In genomic region chr1:115089443-115090340, GRCh38 we compare ENCODE assay signal across 8 cellular contexts. TPM values are rescaled to one million over a fixed set of nuclear protein-coding genes. Genes with fewer than 3 reads are reported as not detected.
A peak's percentile ranks its signal among the peaks of the same experiment; 100 is the strongest.
DNase-seq lines count a peak whose midpoint lies in the region; ATAC-seq and TF ChIP-seq lines count a peak whose summit lies in the region.

Gene TSPAN2, minus strand, starts transcription at chr1:115089503. Its CDS starts 71 bp downstream, at chr1:115089432.

- H3K27me3 Mint-ChIP-seq in activated T-cell treated with anti-CD3 and anti-CD28 coated beads, Interleukin-2, amount 50 U/mL, for 4 hours (ENCODE audit: low read depth): no peaks in the 10 kb centered on the region
- peaks cover 24% of the 10 kb centered on the region for H3K27me3 Mint-ChIP-seq in nephron progenitor cell (ENCODE audit: low read depth, poor library complexity)

- peak within 1 kb of the TSS; percentile 42 for H3K4me3 ChIP-seq in fibroblast of pulmonary artery (replicated peaks; ENCODE audit: low read depth, low read length)
- H3K4me3 ChIP-seq in testis: peak within 1 kb of the TSS; percentile 55 to 61

- in situ Hi-C loops in Caki2 (cut with HindIII; ENCODE audit: low pct_unique_long_range_greater_than_20kb, low sequenced_read_pairs): no loop called here

- 2% methylated on average over 10 to 39 of the region's 66 CpGs for WGBS in testis, 2 donors

- H3K4me1 Mint-ChIP-seq in activated T-cell treated with anti-CD3 and anti-CD28 coated beads, Interleukin-2, amount 50 U/mL, for 4 hours (ENCODE audit: low read depth): peaks cover 47% of the 10 kb centered on the region
- peaks cover 42% of the 10 kb centered on the region for H3K4me1 Mint-ChIP-seq in nephron progenitor cell

- H3K9me3 ChIP-seq in testis: no peaks in the 10 kb centered on the region

- no peaks in the 10 kb centered on the region for H3K36me3 Mint-ChIP-seq in activated T-cell treated with anti-CD3 and anti-CD28 coated beads, Interleukin-2, amount 50 U/mL, for 4 hours (ENCODE audit: insufficient read depth)
- peaks cover 5% of the 10 kb centered on the region for H3K36me3 Mint-ChIP-seq in nephron progenitor cell (ENCODE audit: low read depth)

- intact Hi-C loops in testis (cut with DNase I; ENCODE audit: low total_unique reads): no loop called here

- no peak for TF ChIP-seq CTCF in fibroblast of pulmonary artery (IDR thresholded peaks at IDR 0.05; ENCODE audit: low read length, missing control alignments)
- TF ChIP-seq CTCF in nephron progenitor cell (IDR thresholded peaks at IDR 0.05): no peak
- TF ChIP-seq CTCF in testis (IDR thresholded peaks at IDR 0.05): no peak

- peak; percentile 82 to 84 for ATAC-seq in activated T-cell treated with anti-CD3 and anti-CD28 coated beads, Interleukin-2, amount 50 U/mL, for 4 hours
- ATAC-seq in GM21390 (IDR thresholded peaks at IDR 0.05; ENCODE audit: unreplicated experiment): no peak

- no peaks in the 10 kb centered on the region for H3K9me3 Mint-ChIP-seq in activated T-cell treated with anti-CD3 and anti-CD28 coated beads, Interleukin-2, amount 50 U/mL, for 4 hours
- H3K9me3 Mint-ChIP-seq in nephron progenitor cell: no peaks in the 10 kb centered on the region

- DNase-seq in Caki2 (ENCODE audit: low read depth): peak; percentile 38
- peak; percentile 73 for DNase-seq in NCI-H2171 (lab: John Stamatoyannopoulos, UW)
- peak; percentile 48 for DNase-seq in activated T-cell treated with anti-CD3 and anti-CD28 coated beads, Interleukin-2, amount 50 U/mL, for 4 hours
- DNase-seq in fibroblast of pulmonary artery (ENCODE audit: low read depth): no peak
- peak; percentile 76 for DNase-seq in nephron progenitor cell
- peak; percentile 49 for DNase-seq in testis
- no peak for DNase-seq in SKM-1 (lab: John Stamatoyannopoulos, UW; ENCODE audit: unreplicated experiment)

- H3K4me1 ChIP-seq in testis: no peaks in the 10 kb centered on the region

- no peaks in the 10 kb centered on the region for H3K27me3 ChIP-seq in testis

- H3K27ac ChIP-seq in testis: peak within 1 kb of the TSS in 1 of 2 donors; percentile 47

- no peak for TF ChIP-seq POLR2A in testis (IDR thresholded peaks at IDR 0.05)

- no peaks in the 10 kb centered on the region for H3K36me3 ChIP-seq in testis (ENCODE audit: low read depth, missing control alignments)

- peak within 1 kb of the TSS; percentile 81 for H3K4me3 Mint-ChIP-seq in activated T-cell treated with anti-CD3 and anti-CD28 coated beads, Interleukin-2, amount 50 U/mL, for 4 hours
- H3K4me3 Mint-ChIP-seq in nephron progenitor cell: peak within 1 kb of the TSS; percentile 85

- no peak within 1 kb of the TSS for H3K27ac Mint-ChIP-seq in nephron progenitor cell

RNA-seq across cellular contexts. Expression of gene TSPAN2, which starts in this region (rescaled TPM):
- total RNA-seq in Caki2 (2014; rRNA removed; shearing (Covaris generic); ENCODE audit: low replicate concordance): 6.0 and 11.5 TPM in 2 replicates
- under 1 TPM in 2 of 3 donors, not detected in 1; 0.16 to 0.30 TPM for total RNA-seq in activated T-cell treated with anti-CD3 and anti-CD28 coated beads, Interleukin-2, amount 50 U/mL, for 4 hours
- total RNA-seq in testis: 1 to 10 TPM; 1.0 to 1.2 TPM
- polyA plus RNA-seq in testis (ENCODE audit: insufficient read depth, low read depth, low replicate concordance): 6.0 TPM

Comparison
In these comparisons a context has a peak if more than half of its experiments do, and no peak if none do; other contexts are left out.
1. Peak in DNase-seq and ATAC-seq in activated T-cell treated with anti-CD3 and anti-CD28 coated beads, Interleukin-2, amount 50 U/mL, for 4 hours; RNA of the gene not detected or under 1 TPM.
2. DNase-seq: peak in Caki2 (single experiment), NCI-H2171 (single experiment), nephron progenitor cell (single experiment) and testis (single experiment); none in fibroblast of pulmonary artery (single experiment) and SKM-1 (single experiment).